In genomic region chr12:55966408-55967281, GRCh38 we compare ENCODE assay signal across 8 cellular contexts. TPM values are rescaled to one million over a fixed set of nuclear protein-coding genes. Genes with fewer than 3 reads are reported as not detected.
DNase-seq lines count a peak whose midpoint lies in the region; ATAC-seq, FAIRE-seq and TF ChIP-seq lines count a peak whose summit lies in the region.

CDK2 (plus strand) TSS chr12:55966830; CDS start chr12:55967009, 179 bp downstream.

- no peak for FAIRE-seq in D721Med (lab: Jason Lieb, UNC)

- no peaks in the 10 kb centered on the region for H3F3A ChIP-seq in OCI-LY1 (ENCODE audit: insufficient read depth, low read length)

- no peaks in the 10 kb centered on the region for H3K9me3 ChIP-seq in HUES48 (ENCODE audit: control insufficient read depth, insufficient read depth, low read length)
- H3K9me3 ChIP-seq in OCI-LY1 (ENCODE audit: low read length) = no peaks in the 10 kb centered on the region
- H3K9me3 ChIP-seq in mononuclear cell (ENCODE audit: low read depth, low read length) = no peaks in the 10 kb centered on the region

- DNase-seq in D721Med (ENCODE audit: insufficient read length, low spot score) (peak; percentile 86), epidermal melanocyte (ENCODE audit: insufficient read length, low spot score) (peak; percentile 75)
- DNase-seq in activated CD8-positive, alpha-beta memory T cell treated with anti-CD3 and anti-CD28 coated beads, Interleukin-2, amount 50 U/mL, for 48 hours = peak; percentile 96
- DNase-seq in stimulated activated CD8-positive, alpha-beta memory T cell treated with anti-CD3 and anti-CD28 coated beads, Interleukin-2, amount 100 ng/mL, for 48 hours (ENCODE audit: low read depth in 2 of 2) = peak; percentile 89 to 94

- peaks cover 36% of the 10 kb centered on the region for H3K36me3 ChIP-seq in HUES48 (ENCODE audit: control insufficient read depth, insufficient read depth, low read length)
- H3K36me3 ChIP-seq in OCI-LY1 (ENCODE audit: insufficient read depth, low read length) = peaks cover 20% of the 10 kb centered on the region; the same call in 1 of the 2 replicates

- no peaks in the 10 kb centered on the region for H3K9me2 ChIP-seq in OCI-LY1 (ENCODE audit: low read depth, low read length)

- no peak within 1 kb of the TSS for H2AFZ ChIP-seq in OCI-LY1 (ENCODE audit: low read length)

- peaks cover 16% of the 10 kb centered on the region for H3K4me1 ChIP-seq in HUES48 (ENCODE audit: control insufficient read depth, insufficient read depth, low read length)
- H3K4me1 ChIP-seq in OCI-LY1 (ENCODE audit: insufficient read depth, low read length, severe bottlenecking) = peaks cover 24% of the 10 kb centered on the region
- H3K4me1 ChIP-seq in mononuclear cell (ENCODE audit: insufficient read depth, low read length) = peaks cover 24% of the 10 kb centered on the region

- H3K79me2 ChIP-seq in OCI-LY1 (ENCODE audit: insufficient read depth, low read length) = peaks cover 9% of the 10 kb centered on the region; the same call in 1 of the 2 replicates

- peak within 1 kb of the TSS; percentile 79 for H3K9ac ChIP-seq in HUES48 (ENCODE audit: low read depth, low read length)
- peak within 1 kb of the TSS; percentile 88 for H3K9ac ChIP-seq in OCI-LY1 (ENCODE audit: low read length)

- TF ChIP-seq CTCF in D721Med (IDR thresholded peaks at IDR 0.05; ENCODE audit: insufficient read depth, missing control alignments) = no peak
- no peak for TF ChIP-seq CTCF in OCI-LY1 (IDR thresholded peaks at IDR 0.05; ENCODE audit: low read length)

- ATAC-seq in GM21390 (IDR thresholded peaks at IDR 0.05; ENCODE audit: unreplicated experiment) = peak; percentile 91

- peak within 1 kb of the TSS; percentile 69 for H3K4me2 ChIP-seq in OCI-LY1 (ENCODE audit: low read length)

- H3K27ac ChIP-seq in HUES48 (ENCODE audit: low read depth, low read length) = peak within 1 kb of the TSS; percentile 92
- peak within 1 kb of the TSS; percentile 22 for H3K27ac ChIP-seq in OCI-LY1 (ENCODE audit: low read depth, low read length, poor library complexity, severe bottlenecking)

- no peaks in the 10 kb centered on the region for H4K20me1 ChIP-seq in OCI-LY1 (ENCODE audit: insufficient read depth, low read length)

- H3K4me3 ChIP-seq in HUES48 (ENCODE audit: low read depth, low read length) = peak within 1 kb of the TSS; percentile 93
- peak within 1 kb of the TSS; percentile 89 for H3K4me3 ChIP-seq in OCI-LY1 (ENCODE audit: low read depth, low read length, poor library complexity, severe bottlenecking)
- peak within 1 kb of the TSS; percentile 77 for H3K4me3 ChIP-seq in mononuclear cell (ENCODE audit: low read length)

- H3K27me3 ChIP-seq in HUES48 (ENCODE audit: control insufficient read depth, insufficient read depth, low read length) (no peaks in the 10 kb centered on the region), OCI-LY1 (ENCODE audit: insufficient read depth, low read length) (no peaks in the 10 kb centered on the region), mononuclear cell (ENCODE audit: insufficient read depth, low read length) (no peaks in the 10 kb centered on the region)

RNA-seq across cellular contexts. Expression of gene CDK2, which starts in this region (rescaled TPM):
- 6.9 TPM for total RNA-seq in mononuclear cell

Comparison
In these comparisons a context has a peak if more than half of its experiments do, and no peak if none do; other contexts are left out.
1. Peak in every context shown above with its lines: DNase-seq, ATAC-seq, H3K4me3 ChIP-seq and H3K27ac ChIP-seq.